ENCODE assay signal across 17 cellular contexts in genomic region chr3:67692621-67693020, GRCh38. TPM values are rescaled to one million over a fixed set of nuclear protein-coding genes. Genes with fewer than 3 reads are reported as not detected.
DNase-seq lines count a peak whose midpoint lies in the region; ATAC-seq, FAIRE-seq and TF ChIP-seq lines count a peak whose summit lies in the region.
"Had no signal": no experiment of that assay in that cellular context is flagged by ENCODE, and none has a peak within 500 bp of the region (broad histone marks: within the 10 kb centered on the region; RNA-seq: fewer than 3 reads in every experiment).

No MANE protein-coding gene starts in this region.

- FAIRE-seq in astrocyte (lab: Jason Lieb, UNC), result no peak
- FAIRE-seq in HepG2 (lab: Jason Lieb, UNC), result no peak

- TF ChIP-seq CTCF in astrocyte (IDR thresholded peaks at IDR 0.05; ENCODE audit: insufficient read depth, low read depth, low read length), result no peak
- TF ChIP-seq CTCF in fibroblast of the aortic adventitia (IDR thresholded peaks at IDR 0.05; ENCODE audit: insufficient read depth, low read length), result no peak
- TF ChIP-seq CTCF in HepG2 (CRISPR knock-in tag; IDR thresholded peaks at IDR 0.05), result no peak
- no peak for TF ChIP-seq CTCF in OCI-LY7 (conservative IDR thresholded peaks at IDR 0.05; ENCODE audit: low read length)

- H3K9ac ChIP-seq in astrocyte (ENCODE audit: low read length) (no peak overlapping the region), HepG2 (ENCODE audit: insufficient read depth, low read depth, low read length) (no peak overlapping the region)

- H3K4me3 ChIP-seq in astrocyte (ENCODE audit: insufficient read depth, low read depth, low read length) (no peak overlapping the region), fibroblast of the aortic adventitia (ENCODE audit: low read depth, low read length) (no peak overlapping the region), HepG2 (replicated peaks in 1 of 3; ENCODE audit: insufficient read depth in 1 of 3, low read depth in 2 of 3, low read length in 3 of 3) (no peak overlapping the region), OCI-LY7 (ENCODE audit: low read depth, low read length, poor library complexity, severe bottlenecking) (no peak overlapping the region)
- H3K4me3 ChIP-seq: SK-N-MC had no signal

- no peak for ATAC-seq in HepG2

- in situ Hi-C loops in HepG2 (cut with HindIII; ENCODE audit: extremely low pct_ligation_motif_present, low pct_unique_long_range_greater_than_20kb), result no loop called here

- TF ChIP-seq RAD21 in HepG2 (CRISPR knock-in tag; IDR thresholded peaks at IDR 0.05), result no peak

- 56% methylated on average over 4 of the region's 4 CpGs for WGBS in HepG2 (ENCODE audit: low lambda C conversion rate)

- no peak overlapping the region for H3K4me3 Mint-ChIP-seq in astrocyte (ENCODE audit: unreplicated experiment)
- H3K4me3 Mint-ChIP-seq: H9 had no signal

- H3K27me3 ChIP-seq in astrocyte (ENCODE audit: insufficient read depth, low read length), result no peaks in the 10 kb centered on the region
- H3K27me3 ChIP-seq in HepG2 (ENCODE audit: control insufficient read depth in 1 of 2, insufficient read depth in 2 of 2, low read length in 2 of 2), result no peaks in the 10 kb centered on the region

- H2AFZ ChIP-seq in astrocyte (ENCODE audit: low read depth, low read length), result no peak overlapping the region
- H2AFZ ChIP-seq in HepG2 (ENCODE audit: low read length), result no peak overlapping the region
- no peak overlapping the region for H2AFZ ChIP-seq in OCI-LY7 (ENCODE audit: low read length)

- CTCF ChIA-PET in HepG2 (lab: Yijun Ruan, JAX; ENCODE audit: low intra/inter-chr PET ratio, low total read pairs), result no interaction called here
- CTCF ChIA-PET in OCI-LY7 (lab: Charles Lee; ENCODE audit: unreplicated experiment), result no interaction called here

- POLR2A ChIA-PET in HepG2 (lab: Yijun Ruan, JAX), result no interaction called here
- POLR2A ChIA-PET in OCI-LY7 (lab: Charles Lee), result no interaction called here

- BruUV-seq in HepG2 (replicated peaks; lab: Mats Ljungman, UMichigan) (no TSS peak), OCI-LY7 (replicated peaks; lab: Mats Ljungman, UMichigan) (no TSS peak)

- no peak overlapping the region for H3K27ac Mint-ChIP-seq in astrocyte (ENCODE audit: unreplicated experiment)

- no peaks in the 10 kb centered on the region for H3K36me3 ChIP-seq in astrocyte (ENCODE audit: insufficient read depth, low read length)
- no peaks in the 10 kb centered on the region for H3K36me3 ChIP-seq in HepG2 (replicated peaks in 1 of 2; ENCODE audit: control insufficient read depth in 1 of 2, insufficient read depth in 2 of 2, low read length in 2 of 2)
- H3K36me3 ChIP-seq in OCI-LY7 (ENCODE audit: insufficient read depth, low read length), result no peaks in the 10 kb centered on the region; the same call in 1 of the 2 replicates

- H3K27me3 Mint-ChIP-seq in astrocyte (ENCODE audit: low read depth, unreplicated experiment), result no peaks in the 10 kb centered on the region

- H3K9me2 ChIP-seq in OCI-LY7 (ENCODE audit: insufficient read depth, low read length), result no peaks in the 10 kb centered on the region

- H3K9me3 ChIP-seq in astrocyte (ENCODE audit: insufficient read depth, low read depth, low read length) (no peaks in the 10 kb centered on the region), HepG2 (ENCODE audit: low read length) (no peaks in the 10 kb centered on the region), OCI-LY7 (ENCODE audit: low read length) (0 out of 2 replicates have a peak, but pooled peaks cover 9% of the 10 kb centered on the region)

- no peaks in the 10 kb centered on the region for H3K4me1 ChIP-seq in astrocyte (ENCODE audit: insufficient read depth, low read length)
- 0 out of 2 replicates have a peak, but pooled peaks cover 8% of the 10 kb centered on the region for H3K4me1 ChIP-seq in HepG2 (ENCODE audit: insufficient read depth, low read length)
- H3K4me1 ChIP-seq in OCI-LY7 (ENCODE audit: insufficient read depth, low read length, poor library complexity, severe bottlenecking), result no peaks in the 10 kb centered on the region

- TF ChIP-seq EP300 in HepG2 (IDR thresholded peaks at IDR 0.05; ENCODE audit: low read depth in 2 of 2, low read length in 2 of 2) (no peak), HepG2 (CRISPR knock-in tag; IDR thresholded peaks at IDR 0.05; ENCODE audit: borderline replicate concordance) (no peak)

- no peaks in the 10 kb centered on the region for H3K36me3 Mint-ChIP-seq in astrocyte (ENCODE audit: low read depth, unreplicated experiment)

- H3K79me2 ChIP-seq in astrocyte (ENCODE audit: insufficient read depth, low read length) (no peaks in the 10 kb centered on the region), HepG2 (ENCODE audit: insufficient read depth, low read length) (no peaks in the 10 kb centered on the region), OCI-LY7 (ENCODE audit: insufficient read depth, low read depth, low read length) (no peaks in the 10 kb centered on the region)

- peaks cover 4% of the 10 kb centered on the region for H3K4me1 Mint-ChIP-seq in astrocyte (ENCODE audit: low read depth, unreplicated experiment)

- peak; percentile 4 for DNase-seq in astrocyte (ENCODE audit: low read depth)
- peak; percentile 28 for DNase-seq in fibroblast of the aortic adventitia (ENCODE audit: low read depth)
- DNase-seq in HepG2 (ENCODE audit: low spot score), result peak; percentile 13
- no peak for DNase-seq in AML-193 (lab: John Stamatoyannopoulos, UW)
- no peak for DNase-seq in NCI-H1092 (lab: John Stamatoyannopoulos, UW)
- DNase-seq in T1000 (lab: John Stamatoyannopoulos, UW), result no peak
- DNase-seq in OCI-LY7 (ENCODE audit: low spot score), result no peak
- DNase-seq: ACHN, DMS 273 treated with DMSO at 0.1 percent for 48 hours, GDM1, H9, MM.1S, NCI-H1105, NCI-H1694, Right ventricle myocardium superior had no signal

- H3K4me2 ChIP-seq in astrocyte (ENCODE audit: low read length), result no peak overlapping the region
- no peak overlapping the region for H3K4me2 ChIP-seq in HepG2 (ENCODE audit: low read depth, low read length)
- H3K4me2 ChIP-seq in OCI-LY7 (ENCODE audit: low read length), result no peak overlapping the region

- H4K20me1 ChIP-seq in astrocyte (ENCODE audit: insufficient read depth, low read length) (no peaks in the 10 kb centered on the region), HepG2 (ENCODE audit: insufficient read depth, low read length) (no peaks in the 10 kb centered on the region), OCI-LY7 (ENCODE audit: insufficient read depth, low read length) (no peaks in the 10 kb centered on the region)

- H3K27ac ChIP-seq in astrocyte (ENCODE audit: low read depth, low read length) (no peak overlapping the region), HepG2 (ENCODE audit: extremely low read length, insufficient read depth, low read length) (no peak overlapping the region), OCI-LY7 (ENCODE audit: low read depth, low read length, poor library complexity, severe bottlenecking) (no peak overlapping the region)
- H3K27ac ChIP-seq: C4-2B, SK-N-MC had no signal

- TF ChIP-seq POLR2A in HepG2 (IDR thresholded peaks at IDR 0.05; ENCODE audit: insufficient read depth in 1 of 2, low read depth in 2 of 2, low read length in 2 of 2), result no peak

- H3K9me3 Mint-ChIP-seq in astrocyte (ENCODE audit: unreplicated experiment), result peaks cover 7% of the 10 kb centered on the region

- intact Hi-C loops in HepG2 (cut with micrococcal nuclease; ENCODE audit: unreplicated experiment), result no loop called here
- intact Hi-C loops in OCI-LY7 (cut with micrococcal nuclease; ENCODE audit: unreplicated experiment), result no loop called here

TF ChIP-seq in HepG2, 621 proteins besides CTCF, POLR2A, EP300 and RAD21:
- TF ChIP-seq ZMYM4 (CRISPR knock-in tag; IDR thresholded peaks at IDR 0.05) (no peak), ZNF879 (CRISPR knock-in tag; IDR thresholded peaks at IDR 0.05) (no peak), ZFYVE20 (CRISPR knock-in tag; IDR thresholded peaks at IDR 0.05; ENCODE audit: borderline replicate concordance, low read depth) (no peak), YY1 (IDR thresholded peaks at IDR 0.05; ENCODE audit: insufficient read depth, insufficient replicate concordance, low read depth, low read length) (no peak), ZNF234 (CRISPR knock-in tag; conservative IDR thresholded peaks at IDR 0.05) (no peak)
TF ChIP-seq in HepG2: peak in this region for 0.

RNA-seq across cellular contexts. Expression of gene SUCLG2, which starts 38.2 kb away (rescaled TPM):
- total RNA-seq in astrocyte (20.8 and 21.3 TPM in 2 replicates), fibroblast of the aortic adventitia (ENCODE audit: low replicate concordance) (37.2 and 73.9 TPM in 2 replicates), HepG2 (2016; rRNA removed; fragmentation: Illumina TruSeq; extraction: Trizol) (64.9 and 79.4 TPM in 2 replicates), OCI-LY7 (2022) (44.7 and 48.9 TPM in 2 replicates)
- 33.0 and 34.5 TPM in 2 replicates for total RNA-seq in HepG2 (2016; cell fraction: cytosol; rRNA removed; fragmentation: Illumina TruSeq; extraction: Trizol; ENCODE audit: low read depth)
- total RNA-seq in HepG2 (2016; cell fraction: insoluble cytoplasmic fraction; rRNA removed; fragmentation: Illumina TruSeq; extraction: Trizol), result 65.0 and 77.2 TPM in 2 replicates
- 28.2 and 33.3 TPM in 2 replicates for total RNA-seq in HepG2 (2016; cell fraction: membrane; rRNA removed; fragmentation: Illumina TruSeq; extraction: Trizol)
- total RNA-seq in HepG2 (2016; cell fraction: nucleus; rRNA removed; fragmentation: Illumina TruSeq; extraction: Trizol), result 40.6 and 43.6 TPM in 2 replicates
- polyA plus RNA-seq in HepG2 (2011; rRNA removed), result 13.5 and 21.4 TPM in 2 replicates
- 12.9 and 15.9 TPM in 2 replicates for polyA plus RNA-seq in HepG2 (2011; cell fraction: cytosol; rRNA removed)
- polyA plus RNA-seq in HepG2 (2011; cell fraction: nucleus; rRNA removed), result 3.4 and 4.4 TPM in 2 replicates
- polyA plus RNA-seq in HepG2 (2012), result 27.9 and 45.3 TPM in 2 replicates
- 10.9 and 11.1 TPM in 2 replicates for polyA plus RNA-seq in HepG2 (2016; cell fraction: cytosol; fragmentation: Illumina TruSeq; extraction: Trizol; ENCODE audit: low read depth)
- polyA plus RNA-seq in HepG2 (2016; cell fraction: insoluble cytoplasmic fraction; fragmentation: Illumina TruSeq; extraction: Trizol; ENCODE audit: low read depth), result 70.4 and 76.1 TPM in 2 replicates
- polyA plus RNA-seq in HepG2 (2016; cell fraction: membrane; fragmentation: Illumina TruSeq; extraction: Trizol; ENCODE audit: low read depth), result 20.7 and 22.2 TPM in 2 replicates
- polyA plus RNA-seq in HepG2 (2016; cell fraction: nucleus; fragmentation: Illumina TruSeq; extraction: Trizol; ENCODE audit: insufficient read depth, low read depth), result 25.5 and 26.9 TPM in 2 replicates
- 5.1 and 7.9 TPM in 2 replicates for polyA minus RNA-seq in HepG2 (2011; rRNA and poly(A)+ RNA removed; ENCODE audit: low replicate concordance)
- polyA minus RNA-seq in HepG2 (2011; cell fraction: cytosol; rRNA and poly(A)+ RNA removed), result 20.6 and 21.5 TPM in 2 replicates
- 30.3 and 32.4 TPM in 2 replicates for polyA minus RNA-seq in HepG2 (2011; cell fraction: nucleus; rRNA and poly(A)+ RNA removed)
- total RNA-seq in OCI-LY7 (2014; rRNA removed; shearing (Covaris generic)), result 28.3 and 29.4 TPM in 2 replicates

Comparison
In these comparisons a context has a peak if more than half of its experiments do, and no peak if none do; other contexts are left out.
1. DNase-seq: peak in astrocyte (single experiment), fibroblast of the aortic adventitia (single experiment) and HepG2 (single experiment); none in AML-193 (0 of 2), NCI-H1092 (single experiment), T1000 (single experiment) and OCI-LY7 (single experiment).